Comparison of ENCODE assay signal across 2 cellular contexts in the genomic region with DNA sequence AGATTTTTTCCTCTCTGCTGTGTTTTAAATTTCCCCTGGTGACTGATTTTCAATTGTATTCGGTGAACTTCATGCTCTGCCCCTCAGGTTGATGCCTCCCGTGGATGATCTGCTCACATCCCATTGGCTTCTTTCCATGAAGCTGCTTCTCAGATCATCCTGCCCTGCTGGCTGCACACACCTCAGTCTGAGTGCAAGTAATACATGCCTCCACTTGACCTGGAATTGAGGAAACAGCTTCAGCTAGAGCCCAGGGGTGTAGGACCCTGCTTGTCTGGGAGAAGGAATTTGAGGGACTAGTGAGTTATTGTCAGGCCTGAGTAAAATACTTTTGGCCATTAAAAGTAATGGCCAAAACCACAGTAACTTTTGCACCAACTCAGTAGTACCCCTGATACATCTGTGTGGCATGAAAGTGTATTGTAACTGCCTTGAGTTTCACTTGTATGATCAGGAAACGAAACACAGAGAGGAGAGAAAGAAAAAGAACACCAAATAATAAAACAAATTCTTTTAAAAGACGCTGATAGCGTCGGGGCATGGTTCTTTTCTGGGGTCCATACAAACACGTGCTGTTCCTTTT.
TF ChIP-seq lines count a peak whose summit lies in the region.

No MANE protein-coding gene starts in this region.

TF ChIP-seq in GM23338, 12 proteins besides CTCF, POLR2A, EP300 and RAD21 (continues in another document):
- TF ChIP-seq JUNB (IDR thresholded peaks at IDR 0.05; ENCODE audit: unreplicated experiment) (no peak), ZNF331 (CRISPR knock-in tag; IDR thresholded peaks at IDR 0.05; ENCODE audit: low read depth) (no peak), STAT1 (IDR thresholded peaks at IDR 0.05; ENCODE audit: unreplicated experiment) (no peak), ZNF114 (CRISPR knock-in tag; IDR thresholded peaks at IDR 0.05) (no peak), CREB1 (CRISPR knock-in tag; IDR thresholded peaks at IDR 0.05; ENCODE audit: low read depth) (no peak), EZH2phosphoT487 (IDR thresholded peaks at IDR 0.05; ENCODE audit: unreplicated experiment) (no peak), NANOG (IDR thresholded peaks at IDR 0.05; ENCODE audit: borderline replicate concordance) (no peak)
- TF ChIP-seq, protein P1, sequence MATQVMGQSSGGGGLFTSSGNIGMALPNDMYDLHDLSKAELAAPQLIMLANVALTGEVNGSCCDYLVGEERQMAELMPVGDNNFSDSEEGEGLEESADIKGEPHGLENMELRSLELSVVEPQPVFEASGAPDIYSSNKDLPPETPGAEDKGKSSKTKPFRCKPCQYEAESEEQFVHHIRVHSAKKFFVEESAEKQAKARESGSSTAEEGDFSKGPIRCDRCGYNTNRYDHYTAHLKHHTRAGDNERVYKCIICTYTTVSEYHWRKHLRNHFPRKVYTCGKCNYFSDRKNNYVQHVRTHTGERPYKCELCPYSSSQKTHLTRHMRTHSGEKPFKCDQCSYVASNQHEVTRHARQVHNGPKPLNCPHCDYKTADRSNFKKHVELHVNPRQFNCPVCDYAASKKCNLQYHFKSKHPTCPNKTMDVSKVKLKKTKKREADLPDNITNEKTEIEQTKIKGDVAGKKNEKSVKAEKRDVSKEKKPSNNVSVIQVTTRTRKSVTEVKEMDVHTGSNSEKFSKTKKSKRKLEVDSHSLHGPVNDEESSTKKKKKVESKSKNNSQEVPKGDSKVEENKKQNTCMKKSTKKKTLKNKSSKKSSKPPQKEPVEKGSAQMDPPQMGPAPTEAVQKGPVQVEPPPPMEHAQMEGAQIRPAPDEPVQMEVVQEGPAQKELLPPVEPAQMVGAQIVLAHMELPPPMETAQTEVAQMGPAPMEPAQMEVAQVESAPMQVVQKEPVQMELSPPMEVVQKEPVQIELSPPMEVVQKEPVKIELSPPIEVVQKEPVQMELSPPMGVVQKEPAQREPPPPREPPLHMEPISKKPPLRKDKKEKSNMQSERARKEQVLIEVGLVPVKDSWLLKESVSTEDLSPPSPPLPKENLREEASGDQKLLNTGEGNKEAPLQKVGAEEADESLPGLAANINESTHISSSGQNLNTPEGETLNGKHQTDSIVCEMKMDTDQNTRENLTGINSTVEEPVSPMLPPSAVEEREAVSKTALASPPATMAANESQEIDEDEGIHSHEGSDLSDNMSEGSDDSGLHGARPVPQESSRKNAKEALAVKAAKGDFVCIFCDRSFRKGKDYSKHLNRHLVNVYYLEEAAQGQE (IDR thresholded peaks at IDR 0.05; ENCODE audit: unreplicated experiment): no peak
- TF ChIP-seq, protein P2, sequence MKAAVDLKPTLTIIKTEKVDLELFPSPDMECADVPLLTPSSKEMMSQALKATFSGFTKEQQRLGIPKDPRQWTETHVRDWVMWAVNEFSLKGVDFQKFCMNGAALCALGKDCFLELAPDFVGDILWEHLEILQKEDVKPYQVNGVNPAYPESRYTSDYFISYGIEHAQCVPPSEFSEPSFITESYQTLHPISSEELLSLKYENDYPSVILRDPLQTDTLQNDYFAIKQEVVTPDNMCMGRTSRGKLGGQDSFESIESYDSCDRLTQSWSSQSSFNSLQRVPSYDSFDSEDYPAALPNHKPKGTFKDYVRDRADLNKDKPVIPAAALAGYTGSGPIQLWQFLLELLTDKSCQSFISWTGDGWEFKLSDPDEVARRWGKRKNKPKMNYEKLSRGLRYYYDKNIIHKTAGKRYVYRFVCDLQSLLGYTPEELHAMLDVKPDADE (IDR thresholded peaks at IDR 0.05): no peak

TF ChIP-seq in neural cell, 6 proteins besides CTCF, POLR2A, EP300 and RAD21:
- TF ChIP-seq POLR2AphosphoS5 (IDR thresholded peaks at IDR 0.05) (no peak), TAF1 (IDR thresholded peaks at IDR 0.05; ENCODE audit: low read depth) (no peak), MXI1 (conservative IDR thresholded peaks at IDR 0.05; ENCODE audit: poor library complexity, severe bottlenecking) (no peak), SMC3 (conservative IDR thresholded peaks at IDR 0.05; ENCODE audit: poor library complexity) (no peak), EZH2 (IDR thresholded peaks at IDR 0.05; ENCODE audit: borderline replicate concordance, insufficient read depth, low read length, poor library complexity, severe bottlenecking) (no peak)
- TF ChIP-seq, protein P1 (IDR thresholded peaks at IDR 0.05; ENCODE audit: borderline replicate concordance): no peak
